14 cellular contexts compared by ENCODE assay signal in the genomic region with DNA sequence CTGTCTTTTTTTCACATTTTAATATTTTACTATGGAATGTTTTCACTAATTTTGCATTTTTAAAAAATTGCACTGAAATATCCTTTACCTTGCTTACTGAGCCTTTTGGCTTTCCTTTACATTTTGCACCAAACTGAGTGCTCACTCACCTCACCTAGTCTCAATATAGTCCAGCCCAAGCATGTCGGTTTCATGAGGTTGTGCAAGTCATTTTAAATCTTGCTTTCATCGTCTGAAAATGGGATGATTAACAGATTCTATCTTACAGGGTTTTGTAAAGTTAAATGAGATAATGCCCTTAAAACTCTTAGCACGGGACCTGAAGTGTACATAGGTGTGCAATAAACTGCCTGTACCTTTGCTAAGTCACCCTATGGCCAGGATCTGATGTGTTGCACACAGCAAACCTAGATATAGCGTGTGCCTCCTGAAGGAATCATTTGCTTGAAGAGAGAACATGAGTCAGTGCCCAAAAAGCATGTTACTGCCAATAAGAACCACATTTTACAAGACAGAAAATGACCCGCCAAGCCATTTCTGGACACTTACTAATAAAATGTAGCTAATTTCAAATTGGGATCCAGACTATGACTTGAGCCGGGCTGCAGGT.
DNase-seq lines count a peak whose midpoint lies in the region; ATAC-seq and TF ChIP-seq lines count a peak whose summit lies in the region.
"Had no signal": no experiment of that assay in that cellular context is flagged by ENCODE, and none has a peak within 500 bp of the region (broad histone marks: within the 10 kb centered on the region; RNA-seq: fewer than 3 reads in every experiment).

No MANE protein-coding gene starts in this region.

- H3K9ac ChIP-seq in DND-41 (ENCODE audit: low read depth, low read length): peak overlapping the region; percentile 53
- H3K9ac ChIP-seq: parathyroid adenoma had no signal

- ATAC-seq in DND-41 (ENCODE audit: insufficient read depth, low read depth): peak; percentile 49
- ATAC-seq: left colon; stimulated activated naive B cell treated with anti-CD40 and anti-IgM and Interleukin-4, amounts not matched to agents 10 μg/mL and 1 μg/mL and 100 μg/mL, for 72 hours had no signal

- POLR2A ChIA-PET in RWPE1 (lab: Yijun Ruan, JAX; ENCODE audit: low non-redundant PET): no interaction called here
- POLR2A ChIA-PET in activated CD4-positive, alpha-beta memory T cell treated with anti-CD3 and anti-CD28 coated beads for 36 hours (lab: Charles Lee): no interaction called here

- no peak overlapping the region; a peak in 1 of 4 replicates for H3K4me3 ChIP-seq in DND-41 (ENCODE audit: low read depth in 1 of 2, low read length in 2 of 2)
- no peak overlapping the region for H3K4me3 ChIP-seq in fibroblast of the aortic adventitia (ENCODE audit: low read depth, low read length)
- no peak overlapping the region for H3K4me3 ChIP-seq in stomach
- no peak overlapping the region for H3K4me3 ChIP-seq in Peyer's patch
- H3K4me3 ChIP-seq: colonic mucosa had no signal

- no peaks in the 10 kb centered on the region for H3K9me3 Mint-ChIP-seq in activated CD4-positive, alpha-beta memory T cell treated with anti-CD3 and anti-CD28 coated beads for 36 hours
- H3K9me3 Mint-ChIP-seq: activated T-helper 2 cell treated with anti-CD3 and anti-CD28 coated beads, Interferon-gamma antibody, Interleukin-2, Interleukin-4, amounts not matched to agents 10 μg/mL and 5 μg/mL and 100 μg/mL, durations not matched to agents 14 hours and 24 hours and 36 hours; stimulated activated naive B cell treated with anti-CD40 and anti-IgM and Interleukin-4, amounts not matched to agents 10 μg/mL and 1 μg/mL and 100 μg/mL, for 72 hours had no signal

- peak overlapping the region; percentile 37; the same call in 1 of the 2 replicates for H2AFZ ChIP-seq in DND-41 (ENCODE audit: low read depth, low read length)
- H2AFZ ChIP-seq: parathyroid adenoma had no signal

- peaks cover 53% of the 10 kb centered on the region for H3K4me1 ChIP-seq in DND-41 (ENCODE audit: insufficient read depth, low read length)
- peaks cover 7 to 11% (median 9%) of the 10 kb centered on the region in 4 donors for H3K4me1 ChIP-seq in stomach
- H3K4me1 ChIP-seq in Peyer's patch: no peaks in the 10 kb centered on the region
- H3K4me1 ChIP-seq: colonic mucosa had no signal

- no peaks in the 10 kb centered on the region for H3K36me3 Mint-ChIP-seq in activated CD4-positive, alpha-beta memory T cell treated with anti-CD3 and anti-CD28 coated beads for 36 hours
- H3K36me3 Mint-ChIP-seq: stimulated activated naive B cell treated with anti-CD40 and anti-IgM and Interleukin-4, amounts not matched to agents 10 μg/mL and 1 μg/mL and 100 μg/mL, for 72 hours had no signal

- H3K4me3 Mint-ChIP-seq in activated CD4-positive, alpha-beta memory T cell treated with anti-CD3 and anti-CD28 coated beads for 36 hours: no peak overlapping the region
- H3K4me3 Mint-ChIP-seq: stimulated activated naive B cell treated with anti-CD40 and anti-IgM and Interleukin-4, amounts not matched to agents 10 μg/mL and 1 μg/mL and 100 μg/mL, for 72 hours had no signal

- H3K27ac ChIP-seq in DND-41 (ENCODE audit: low read length): peak overlapping the region; percentile 93
- H3K27ac ChIP-seq in RWPE1: peak overlapping the region; percentile 81
- H3K27ac ChIP-seq in stomach: peak overlapping the region in 3 of 5 donors; percentile 19 to 72 (median 53)
- H3K27ac ChIP-seq in Peyer's patch: peak overlapping the region in 1 of 4 donors; percentile 30
- H3K27ac ChIP-seq: colonic mucosa, parathyroid adenoma had no signal

- H3K4me1 Mint-ChIP-seq in activated CD4-positive, alpha-beta memory T cell treated with anti-CD3 and anti-CD28 coated beads for 36 hours (ENCODE audit: low read depth): no peaks in the 10 kb centered on the region
- H3K4me1 Mint-ChIP-seq: stimulated activated naive B cell treated with anti-CD40 and anti-IgM and Interleukin-4, amounts not matched to agents 10 μg/mL and 1 μg/mL and 100 μg/mL, for 72 hours had no signal

- no peaks in the 10 kb centered on the region for H4K20me1 ChIP-seq in DND-41 (ENCODE audit: insufficient read depth, low read length)

- H3K36me3 ChIP-seq in DND-41 (ENCODE audit: insufficient read depth, low read length) (no peaks in the 10 kb centered on the region), stomach (no peaks in the 10 kb centered on the region), Peyer's patch (no peaks in the 10 kb centered on the region)
- H3K36me3 ChIP-seq: colonic mucosa had no signal

- no peak overlapping the region for H3K27ac Mint-ChIP-seq in activated CD4-positive, alpha-beta memory T cell treated with anti-CD3 and anti-CD28 coated beads for 36 hours
- H3K27ac Mint-ChIP-seq: activated T-helper 2 cell treated with anti-CD3 and anti-CD28 coated beads, Interferon-gamma antibody, Interleukin-2, Interleukin-4, amounts not matched to agents 10 μg/mL and 5 μg/mL and 100 μg/mL, durations not matched to agents 14 hours and 24 hours and 36 hours; stimulated activated naive B cell treated with anti-CD40 and anti-IgM and Interleukin-4, amounts not matched to agents 10 μg/mL and 1 μg/mL and 100 μg/mL, for 72 hours had no signal

- peaks cover 4% of the 10 kb centered on the region for H3K27me3 Mint-ChIP-seq in activated CD4-positive, alpha-beta memory T cell treated with anti-CD3 and anti-CD28 coated beads for 36 hours
- H3K27me3 Mint-ChIP-seq: stimulated activated naive B cell treated with anti-CD40 and anti-IgM and Interleukin-4, amounts not matched to agents 10 μg/mL and 1 μg/mL and 100 μg/mL, for 72 hours had no signal

- H3K4me2 ChIP-seq in DND-41 (ENCODE audit: insufficient read depth, low read length): peak overlapping the region; percentile 44

- intact Hi-C loops in stomach (cut with DNase I; ENCODE audit: low total_unique reads): no loop called here
- intact Hi-C loops in activated CD4-positive, alpha-beta memory T cell treated with anti-CD3 and anti-CD28 coated beads for 36 hours (cut with micrococcal nuclease): no loop called here

- no peak for TF ChIP-seq EP300 in stomach (IDR thresholded peaks at IDR 0.05)

- DNase-seq in DND-41: peak; percentile 16
- DNase-seq in RWPE1 (ENCODE audit: low spot score): no peak
- peak; percentile 50 for DNase-seq in fibroblast of the aortic adventitia (ENCODE audit: low read depth)
- no peak for DNase-seq in stomach
- no peak for DNase-seq in activated CD4-positive, alpha-beta memory T cell treated with anti-CD3 and anti-CD28 coated beads for 36 hours
- DNase-seq in activated CD8-positive, alpha-beta memory T cell treated with anti-CD3 and anti-CD28 coated beads, Interleukin-2, amount 50 U/mL, for 4 hours: no peak
- DNase-seq in Peyer's patch: no peak
- DNase-seq in COLO668 (lab: John Stamatoyannopoulos, UW; ENCODE audit: unreplicated experiment): no peak
- DNase-seq: colonic mucosa; left colon; NCI-H524; stimulated activated naive B cell treated with anti-CD40 and anti-IgM and Interleukin-4, amounts not matched to agents 10 μg/mL and 1 μg/mL and 100 μg/mL, for 72 hours had no signal

- TF ChIP-seq CTCF in DND-41 (IDR thresholded peaks at IDR 0.05; ENCODE audit: borderline replicate concordance, extremely low read depth, low read length, poor library complexity, severe bottlenecking) (no peak), RWPE1 (conservative IDR thresholded peaks at IDR 0.05; ENCODE audit: low read depth) (no peak), fibroblast of the aortic adventitia (IDR thresholded peaks at IDR 0.05; ENCODE audit: insufficient read depth, low read length) (no peak), stomach (IDR thresholded peaks at IDR 0.05) (no peak), Peyer's patch (IDR thresholded peaks at IDR 0.05) (no peak)

- CTCF ChIA-PET in RWPE1 (lab: Yijun Ruan, JAX): interaction anchor here (0.6 to 1.0 kb wide), 4 partner anchors 20 to 430 kb away, joined by 3 to 4 read pairs (median 4); no protein-coding TSS in a partner anchor
- CTCF ChIA-PET in activated CD4-positive, alpha-beta memory T cell treated with anti-CD3 and anti-CD28 coated beads for 36 hours (lab: Charles Lee): no interaction called here

- H3K27me3 ChIP-seq in DND-41 (ENCODE audit: insufficient read depth, low read length, poor library complexity) (no peaks in the 10 kb centered on the region), stomach (no peaks in the 10 kb centered on the region), Peyer's patch (no peaks in the 10 kb centered on the region)
- H3K27me3 ChIP-seq: colonic mucosa had no signal

- WGBS in stomach, 5 donors: 82 to 90% (median 86%) methylated on average over 6 of the region's 6 CpGs

- no peaks in the 10 kb centered on the region for H3K79me2 ChIP-seq in DND-41 (ENCODE audit: insufficient read depth, low read length)
- H3K79me2 ChIP-seq: parathyroid adenoma had no signal

- no peaks in the 10 kb centered on the region for H3K9me3 ChIP-seq in DND-41 (ENCODE audit: insufficient read depth, low read length, severe bottlenecking)
- no peaks in the 10 kb centered on the region for H3K9me3 ChIP-seq in stomach
- H3K9me3 ChIP-seq in Peyer's patch: no peaks in the 10 kb centered on the region
- H3K9me3 ChIP-seq: colonic mucosa had no signal

- TF ChIP-seq POLR2A in stomach (IDR thresholded peaks at IDR 0.05) (no peak), Peyer's patch (IDR thresholded peaks at IDR 0.05) (no peak)

Comparison
In these comparisons a context has a peak if more than half of its experiments do, and no peak if none do; other contexts are left out.
1. DNase-seq: peak in DND-41 (single experiment) and fibroblast of the aortic adventitia (single experiment); none in RWPE1 (single experiment), stomach (single experiment), activated CD4-positive, alpha-beta memory T cell treated with anti-CD3 and anti-CD28 coated beads for 36 hours (single experiment), activated CD8-positive, alpha-beta memory T cell treated with anti-CD3 and anti-CD28 coated beads, Interleukin-2, amount 50 U/mL, for 4 hours (single experiment), Peyer's patch (0 of 3) and COLO668 (single experiment).